Comparison of ENCODE assay signal across 12 cellular contexts in the genomic region with DNA sequence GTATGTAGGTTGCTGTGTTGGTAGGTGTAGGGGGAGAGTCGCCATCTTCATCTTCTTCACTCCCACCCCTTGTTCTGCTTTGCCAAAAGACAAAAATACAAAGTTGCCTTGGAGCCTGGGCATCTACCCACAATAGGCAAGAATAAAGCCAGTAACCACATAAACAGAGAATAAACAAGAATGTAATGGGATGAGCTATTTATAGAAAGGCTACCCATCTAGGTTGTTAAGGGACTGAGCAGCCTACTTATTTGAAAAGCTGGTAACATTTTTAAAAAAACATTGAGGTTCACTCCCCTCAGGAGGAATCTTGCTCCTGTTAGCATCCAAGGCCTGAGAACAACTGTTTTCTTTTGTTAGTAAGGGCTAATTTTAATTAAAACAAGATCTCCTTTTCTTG.
"Had no signal": no experiment of that assay in that cellular context is flagged by ENCODE, and none has a peak within 500 bp of the region (broad histone marks: within the 10 kb centered on the region; RNA-seq: fewer than 3 reads in every experiment).

No MANE protein-coding gene starts in this region.

- H3K27ac ChIP-seq: ascending aorta, gastroesophageal sphincter, ovary, stomach, thoracic aorta had no signal

- FAIRE-seq: keratinocyte had no signal

- DNase-seq: activated CD4-positive, alpha-beta memory T cell treated with anti-CD3 and anti-CD28 coated beads for 36 hours; activated CD4-positive, alpha-beta T cell treated with anti-CD3 and anti-CD28 coated beads for 1 hour; activated T-cell treated with anti-CD3 and anti-CD28 coated beads, Interleukin-2, amount 50 U/mL, for 48 hours; ovary; stimulated activated CD4-positive, alpha-beta T cell treated with anti-CD3 and anti-CD28 coated beads, Interleukin-4, amount 100 ng/mL, for 4 hours; stomach; T1000 had no signal

- ATAC-seq: gastroesophageal sphincter had no signal

- H3K9me3 ChIP-seq: ascending aorta, gastroesophageal sphincter, ovary, stomach, thoracic aorta had no signal

- H3K4me3 ChIP-seq: ascending aorta, gastroesophageal sphincter, ovary, skin epidermis, stomach, thoracic aorta had no signal
